9 cellular contexts compared by ENCODE assay signal in the genomic region with DNA sequence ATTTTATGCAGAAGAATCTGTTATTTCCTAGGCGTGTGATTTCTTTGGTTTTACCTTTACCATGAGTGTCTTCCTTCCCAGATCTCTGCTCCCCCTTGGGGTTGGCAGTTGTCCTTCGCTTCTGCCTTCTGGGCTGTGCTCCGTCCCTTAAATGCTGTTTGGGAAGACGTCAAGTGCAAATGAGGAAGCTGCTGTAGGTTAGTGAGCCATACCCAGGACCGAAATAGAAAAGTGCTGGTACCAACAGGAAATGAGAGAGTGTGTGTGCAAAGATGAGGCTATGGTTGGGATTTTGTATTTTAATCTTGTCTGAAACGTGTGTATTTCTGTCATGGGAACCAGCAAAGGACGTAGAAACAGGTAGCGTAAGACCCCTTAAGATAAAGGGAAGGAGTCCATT.
DNase-seq lines count a peak whose midpoint lies in the region; ATAC-seq and TF ChIP-seq lines count a peak whose summit lies in the region.
"Had no signal": no experiment of that assay in that cellular context is flagged by ENCODE, and none has a peak within 500 bp of the region (broad histone marks: within the 10 kb centered on the region; RNA-seq: fewer than 3 reads in every experiment).

No MANE protein-coding gene starts in this region.

- no peaks in the 10 kb centered on the region for H3K4me1 ChIP-seq in uterus

- CTCF ChIA-PET in Calu3 (lab: Charles Lee) = no interaction called here

- ATAC-seq in GM19452 (IDR thresholded peaks at IDR 0.05; ENCODE audit: unreplicated experiment) = peak; percentile 40

- H3K36me3 ChIP-seq in uterus = no peaks in the 10 kb centered on the region

- H3K36me3 Mint-ChIP-seq in Calu3 (ENCODE audit: insufficient read depth, unreplicated experiment) = peaks cover 16% of the 10 kb centered on the region

- peak overlapping the region in 1 of 2 donors; percentile 60 for H3K27ac ChIP-seq in uterus

- intact Hi-C loops in Calu3 (cut with micrococcal nuclease; ENCODE audit: unreplicated experiment) = no loop called here
- intact Hi-C loops in uterus (cut with DNase I; ENCODE audit: low total_unique reads) = no loop called here

- in situ Hi-C loops in KBM-7 (cut with MboI; ENCODE audit: low pct_unique_long_range_greater_than_20kb, low sequenced_read_pairs) = no loop called here

- DNase-seq in Calu3 (no peak), KBM-7 (peak; percentile 89), medulla oblongata (ENCODE audit: extremely low spot score) (peak; percentile 70), uterus (no peak), cortex of kidney (lab: John Stamatoyannopoulos, UW) (no peak), NCI-H748 (lab: John Stamatoyannopoulos, UW; ENCODE audit: unreplicated experiment) (no peak), activated gamma-delta T cell treated with Interleukin-2 at 50 U/mL for 16 hours (no peak)
- DNase-seq: HFFc6 had no signal

- H3K27me3 Mint-ChIP-seq in Calu3 (ENCODE audit: unreplicated experiment) = no peaks in the 10 kb centered on the region

- peaks cover 40% of the 10 kb centered on the region for H3K4me1 Mint-ChIP-seq in Calu3 (ENCODE audit: low read depth, unreplicated experiment)

- TF ChIP-seq CTCF in Calu3 (IDR thresholded peaks at IDR 0.05; ENCODE audit: unreplicated experiment) (no peak), uterus (IDR thresholded peaks at IDR 0.05) (no peak)

- no peaks in the 10 kb centered on the region for H3K9me3 ChIP-seq in uterus

- H3K4me3 ChIP-seq in uterus = no peak overlapping the region

- H3K9me3 Mint-ChIP-seq in Calu3 (ENCODE audit: low read depth, unreplicated experiment) = peaks cover 3% of the 10 kb centered on the region
- H3K9me3 Mint-ChIP-seq: HFFc6 had no signal

- no TSS peak for BruUV-seq in Calu3 (replicated peaks; lab: Mats Ljungman, UMichigan)

- no peaks in the 10 kb centered on the region for H3K27me3 ChIP-seq in uterus

- H3K27ac Mint-ChIP-seq in Calu3 (ENCODE audit: unreplicated experiment) = peak overlapping the region; percentile 43
- H3K27ac Mint-ChIP-seq: HFFc6 had no signal

- no peak overlapping the region for H3K4me3 Mint-ChIP-seq in Calu3 (ENCODE audit: low read depth, unreplicated experiment)
- H3K4me3 Mint-ChIP-seq: HFFc6 had no signal

- no peak for TF ChIP-seq POLR2A in uterus (IDR thresholded peaks at IDR 0.05)

Comparison
In these comparisons a context has a peak if more than half of its experiments do, and no peak if none do; other contexts are left out.
1. DNase-seq: peak in KBM-7 (single experiment) and medulla oblongata (single experiment); none in Calu3 (single experiment), uterus (0 of 2), cortex of kidney (single experiment), NCI-H748 (single experiment) and activated gamma-delta T cell treated with Interleukin-2 at 50 U/mL for 16 hours (single experiment).